In the genomic region with DNA sequence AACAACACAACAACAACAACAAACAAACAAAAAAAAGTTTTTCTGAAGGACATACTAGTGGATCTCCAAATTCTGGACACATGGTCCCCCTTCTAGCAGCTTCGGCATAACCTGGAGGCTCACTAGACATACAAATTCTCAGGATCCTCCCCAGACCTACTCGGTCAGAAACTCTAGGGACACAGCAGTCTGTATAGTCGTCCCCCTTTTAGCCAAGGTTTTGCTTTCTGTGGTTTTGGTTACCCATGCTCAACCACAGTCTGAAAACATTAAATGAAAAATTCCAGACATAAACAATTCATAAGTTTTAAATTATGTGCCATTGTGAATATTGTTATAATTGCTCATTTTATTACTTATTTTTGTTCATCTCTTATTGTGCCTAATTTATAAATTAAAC, we compare ENCODE assay signal across 27 cellular contexts. TPM values are rescaled to one million over a fixed set of nuclear protein-coding genes. Genes with fewer than 3 reads are reported as not detected.
"Had no signal": no experiment of that assay in that cellular context is flagged by ENCODE, and none has a peak within 500 bp of the region (broad histone marks: within the 10 kb centered on the region; RNA-seq: fewer than 3 reads in every experiment).

No MANE protein-coding gene starts in this region.

- H3K36me3 ChIP-seq: colonic mucosa, esophagus squamous epithelium, gastroesophageal sphincter, heart right ventricle, left lung, lower lobe of right lung had no signal

- FAIRE-seq: endometrium, frontal cortex, islet of Langerhans, keratinocyte had no signal

- H3K4me3 ChIP-seq: colonic mucosa, esophagus squamous epithelium, gastroesophageal sphincter, heart right ventricle, left lung, lower lobe of right lung, mucosa of descending colon had no signal

- H3K27ac ChIP-seq: colonic mucosa, epithelial cell of prostate, esophagus squamous epithelium, foreskin keratinocyte, gastroesophageal sphincter, heart right ventricle, left lung, lower lobe of right lung had no signal

- DNase-seq: colonic mucosa; cortex of kidney; effector CD8-positive, alpha-beta T cell; effector memory CD8-positive, alpha-beta T cell; endodermal cell; erythroblast; esophagus squamous epithelium; foreskin keratinocyte; head of caudate nucleus; heart right ventricle; hippocampal formation; left cardiac atrium; left lung; left ventricle myocardium superior; lower lobe of right lung; mesenchymal stem cell; mucosa of descending colon; naive B cell; naive thymus-derived CD8-positive, alpha-beta T cell had no signal

- H3K27me3 ChIP-seq: foreskin keratinocyte, gastroesophageal sphincter, left lung had no signal

- H3K9me3 ChIP-seq: colonic mucosa, esophagus squamous epithelium, gastroesophageal sphincter, heart right ventricle, left lung, lower lobe of right lung, mucosa of descending colon had no signal

- ATAC-seq: effector memory CD8-positive, alpha-beta T cell; esophagus mucosa; foreskin keratinocyte; gastroesophageal sphincter; heart right ventricle; left cardiac atrium; left lung; lower lobe of right lung; mucosa of descending colon; naive thymus-derived CD8-positive, alpha-beta T cell had no signal

- H3K4me1 ChIP-seq: colonic mucosa, esophagus squamous epithelium, foreskin keratinocyte, gastroesophageal sphincter, left lung, lower lobe of right lung had no signal

RNA-seq across cellular contexts. Expression of a gene that starts 45.2 kb away (rescaled TPM):
- total RNA-seq: esophagus mucosa; foreskin keratinocyte; myocyte; naive thymus-derived CD8-positive, alpha-beta T cell had no signal
- polyA plus RNA-seq: foreskin keratinocyte; keratinocyte; naive thymus-derived CD8-positive, alpha-beta T cell had no signal
